8 cellular contexts compared by ENCODE assay signal in the genomic region with DNA sequence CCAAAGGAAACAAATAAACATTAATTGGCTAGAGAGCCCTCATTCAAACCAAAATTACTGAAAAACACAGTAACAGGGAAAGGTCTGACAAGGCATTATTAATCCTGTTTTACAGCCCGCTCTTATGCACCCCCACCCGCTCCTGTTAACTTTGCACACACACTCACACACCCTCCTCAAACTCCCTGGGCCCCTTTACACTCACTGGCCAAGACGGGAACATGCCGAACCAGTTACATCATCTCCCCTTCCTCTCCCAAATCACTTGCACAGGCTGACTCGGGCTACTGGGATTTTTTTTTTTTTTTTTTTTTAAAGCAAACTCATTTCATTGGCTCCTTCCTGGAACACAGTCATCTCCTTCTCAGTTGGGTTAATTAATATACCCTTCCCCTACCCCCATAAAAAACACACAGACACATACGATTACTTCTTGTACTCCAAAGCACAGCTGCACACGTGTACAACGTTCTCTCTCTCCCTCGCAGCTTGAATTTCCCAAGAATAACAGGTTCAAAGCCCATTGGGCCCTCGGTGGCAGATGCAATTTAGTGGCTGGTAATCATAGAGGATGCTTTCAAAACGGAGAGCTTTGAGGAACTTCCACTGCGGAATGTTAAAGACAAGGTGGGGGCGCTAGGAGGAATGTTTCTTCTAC. TPM values are rescaled to one million over a fixed set of nuclear protein-coding genes. Genes with fewer than 3 reads are reported as not detected.
DNase-seq lines count a peak whose midpoint lies in the region; FAIRE-seq and TF ChIP-seq lines count a peak whose summit lies in the region.

No MANE protein-coding gene starts in this region.

- H3K4me3 Mint-ChIP-seq in type B pancreatic cell, result peak overlapping the region; percentile 72
- no peak overlapping the region for H3K4me3 Mint-ChIP-seq in activated T-cell treated with anti-CD3 and anti-CD28 coated beads, Interleukin-2, amount 50 U/mL, for 24 hours

- no peaks in the 10 kb centered on the region for H3K27me3 Mint-ChIP-seq in type B pancreatic cell
- H3K27me3 Mint-ChIP-seq in activated T-cell treated with anti-CD3 and anti-CD28 coated beads, Interleukin-2, amount 50 U/mL, for 24 hours, result no peaks in the 10 kb centered on the region

- peaks cover 5% of the 10 kb centered on the region for H3K9me3 Mint-ChIP-seq in type B pancreatic cell
- H3K9me3 Mint-ChIP-seq in activated T-cell treated with anti-CD3 and anti-CD28 coated beads, Interleukin-2, amount 50 U/mL, for 24 hours, result no peaks in the 10 kb centered on the region

- intact Hi-C loops in lower leg skin (cut with DNase I; ENCODE audit: low total_unique reads), result no loop called here

- 39 to 47% methylated on average over 13 of the region's 13 CpGs for WGBS in lower leg skin, 2 donors

- peaks cover 9% of the 10 kb centered on the region for H3K36me3 ChIP-seq in bronchial epithelial cell (ENCODE audit: control insufficient read depth, insufficient read depth, low read length)
- H3K36me3 ChIP-seq in effector memory CD4-positive, alpha-beta T cell (ENCODE audit: control insufficient read depth, insufficient read depth, low read length), result no peaks in the 10 kb centered on the region

- FAIRE-seq in bronchial epithelial cell (lab: Jason Lieb, UNC), result no peak

- H3K9me3 ChIP-seq in effector memory CD4-positive, alpha-beta T cell (ENCODE audit: control insufficient read depth, low read length), result no peaks in the 10 kb centered on the region

- TF ChIP-seq CTCF in bronchial epithelial cell (IDR thresholded peaks at IDR 0.05; ENCODE audit: insufficient read depth, low read length, severe bottlenecking) (no peak), lower leg skin (IDR thresholded peaks at IDR 0.05) (no peak), type B pancreatic cell (conservative IDR thresholded peaks at IDR 0.05) (no peak)

- H3K27ac ChIP-seq in effector memory CD4-positive, alpha-beta T cell (ENCODE audit: insufficient read depth, low read length, poor library complexity, severe bottlenecking), result no peak overlapping the region

- peaks cover 13% of the 10 kb centered on the region for H3K4me1 ChIP-seq in effector memory CD4-positive, alpha-beta T cell (ENCODE audit: control insufficient read depth, insufficient read depth, low read length, poor library complexity, severe bottlenecking)

- no peak for TF ChIP-seq POLR2A in lower leg skin (IDR thresholded peaks at IDR 0.05)

- H3K4me3 ChIP-seq in bronchial epithelial cell (ENCODE audit: low read depth, low read length) (no peak overlapping the region), lower leg skin (ENCODE audit: low read depth, poor library complexity, severe bottlenecking) (no peak overlapping the region)
- H3K4me3 ChIP-seq in effector memory CD4-positive, alpha-beta T cell (ENCODE audit: insufficient read depth, low read depth, low read length, poor library complexity, severe bottlenecking), result no peak overlapping the region

- H3K27ac Mint-ChIP-seq in type B pancreatic cell, result peak overlapping the region; percentile 91
- no peak overlapping the region for H3K27ac Mint-ChIP-seq in activated T-cell treated with anti-CD3 and anti-CD28 coated beads, Interleukin-2, amount 50 U/mL, for 24 hours

- DNase-seq in ACHN, result peak; percentile 87
- DNase-seq in NCI-H1417 (lab: John Stamatoyannopoulos, UW), result peak; percentile 1 to 99 (median 97)
- peak; percentile 81 for DNase-seq in bronchial epithelial cell (ENCODE audit: low read depth)
- DNase-seq in lower leg skin (ENCODE audit: low spot score in 2 of 2), result peak; percentile 63 to 92
- DNase-seq in type B pancreatic cell (ENCODE audit: extremely low spot score, unreplicated experiment), result no peak
- DNase-seq in activated T-cell treated with anti-CD3 and anti-CD28 coated beads, Interleukin-2, amount 50 U/mL, for 24 hours, result no peak
- DNase-seq in effector memory CD4-positive, alpha-beta T cell, result no peak
- no peak for DNase-seq in activated naive CD4-positive, alpha-beta T cell treated with anti-CD3 and anti-CD28 coated beads, Interleukin-2, amount 50 U/mL, for 16 hours

- in situ Hi-C loops in ACHN (cut with HindIII; ENCODE audit: low pct_ligation_motif_present, low pct_unique_long_range_greater_than_20kb, low sequenced_read_pairs), result no loop called here

- peaks cover 70% of the 10 kb centered on the region for H3K4me1 Mint-ChIP-seq in type B pancreatic cell (ENCODE audit: unreplicated experiment)
- peaks cover 78% of the 10 kb centered on the region for H3K4me1 Mint-ChIP-seq in activated T-cell treated with anti-CD3 and anti-CD28 coated beads, Interleukin-2, amount 50 U/mL, for 24 hours (ENCODE audit: low read depth)

- peaks cover 17% of the 10 kb centered on the region for H3K36me3 Mint-ChIP-seq in type B pancreatic cell
- no peaks in the 10 kb centered on the region for H3K36me3 Mint-ChIP-seq in activated T-cell treated with anti-CD3 and anti-CD28 coated beads, Interleukin-2, amount 50 U/mL, for 24 hours (ENCODE audit: low read depth)

- H3K27me3 ChIP-seq in bronchial epithelial cell (ENCODE audit: control insufficient read depth, insufficient read depth, low read length), result no peaks in the 10 kb centered on the region
- H3K27me3 ChIP-seq in effector memory CD4-positive, alpha-beta T cell (replicated peaks; ENCODE audit: control insufficient read depth, insufficient read depth, low read length, poor library complexity, severe bottlenecking), result no peaks in the 10 kb centered on the region

RNA-seq across cellular contexts. Expression of gene KLF7, which starts 31.8 kb away (rescaled TPM):
- total RNA-seq in bronchial epithelial cell (39.8 and 40.5 TPM in 2 replicates), lower leg skin (10 to 100 TPM; 10.7 to 26.4 (median 13.5) TPM), type B pancreatic cell (ENCODE audit: low replicate concordance) (20.3 and 24.1 TPM in 2 replicates)

Comparison
In these comparisons a context has a peak if more than half of its experiments do, and no peak if none do; other contexts are left out.
1. DNase-seq: peak in ACHN (single experiment), NCI-H1417 (3 of 3), bronchial epithelial cell (single experiment) and lower leg skin (2 of 2); none in type B pancreatic cell (single experiment), activated T-cell treated with anti-CD3 and anti-CD28 coated beads, Interleukin-2, amount 50 U/mL, for 24 hours (single experiment), effector memory CD4-positive, alpha-beta T cell (0 of 3) and activated naive CD4-positive, alpha-beta T cell treated with anti-CD3 and anti-CD28 coated beads, Interleukin-2, amount 50 U/mL, for 16 hours (single experiment).